Comparison of ENCODE assay signal across 20 cellular contexts in the genomic region with DNA sequence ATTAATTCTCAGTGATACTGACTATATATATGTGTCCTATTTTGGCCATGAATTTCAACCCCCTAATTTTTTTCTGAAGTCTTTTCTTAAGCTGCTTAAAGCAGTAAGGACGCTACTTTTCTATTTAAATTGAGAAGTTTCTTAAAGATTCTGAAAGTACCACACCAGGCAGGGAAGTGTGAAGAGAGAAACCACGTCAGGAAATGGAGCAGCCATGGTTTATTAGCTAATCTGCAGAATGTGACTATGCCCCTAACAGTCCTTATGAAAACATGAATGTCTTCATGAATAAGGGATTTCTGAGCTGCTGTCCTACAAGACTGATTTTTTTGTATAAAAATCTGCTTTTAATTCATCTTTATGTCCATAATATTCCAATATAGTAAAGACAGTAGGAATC.
"Had no signal": no experiment of that assay in that cellular context is flagged by ENCODE, and none has a peak within 500 bp of the region (broad histone marks: within the 10 kb centered on the region; RNA-seq: fewer than 3 reads in every experiment).

No MANE protein-coding gene starts in this region.

- H3K27ac ChIP-seq: epithelial cell of prostate, lower lobe of right lung, sigmoid colon, stomach, suprapubic skin, tibial nerve had no signal

- H3K9me3 ChIP-seq: suprapubic skin had no signal

- ATAC-seq: activated naive CD4-positive, alpha-beta T cell treated with anti-CD3 and anti-CD28 coated beads, Interleukin-2, amount 50 U/mL, for 72 hours; activated T-helper 17 cell treated with anti-CD3 and anti-CD28 coated beads, Interleukin-2, amount 50 U/mL, for 72 hours; left lobe of liver; lower lobe of right lung; naive thymus-derived CD8-positive, alpha-beta T cell; stimulated activated memory B cell treated with anti-CD40 and anti-IgM and Interleukin-4, amounts not matched to agents 10 μg/mL and 1 μg/mL and 100 μg/mL, for 72 hours; WTC11 had no signal

- H3K27me3 ChIP-seq: sigmoid colon, stomach, suprapubic skin, tibial nerve had no signal

- H3K4me2 ChIP-seq: smooth muscle cell had no signal

- DNase-seq: activated CD8-positive, alpha-beta memory T cell treated with anti-CD3 and anti-CD28 coated beads for 24 hours; activated CD8-positive, alpha-beta memory T cell treated with anti-CD3 and anti-CD28 coated beads, Interleukin-2, amount 50 U/mL, for 4 hours; activated T-cell treated with anti-CD3 and anti-CD28 coated beads, Interleukin-2, amount 50 U/mL, for 24 hours; aorta; kidney; lower lobe of right lung; naive thymus-derived CD8-positive, alpha-beta T cell; retina; sigmoid colon; stimulated activated CD4-positive, alpha-beta T cell treated with anti-CD3 and anti-CD28 coated beads, Interleukin-15, amount 100 ng/mL, for 24 hours; stomach had no signal

- H3K4me1 ChIP-seq: lower lobe of right lung, sigmoid colon, stomach, suprapubic skin, tibial nerve had no signal

- H3K36me3 ChIP-seq: lower lobe of right lung, sigmoid colon, stomach, suprapubic skin, tibial nerve had no signal

- FAIRE-seq: kidney had no signal

- H3K4me3 ChIP-seq: lower lobe of right lung, sigmoid colon, smooth muscle cell, stomach, suprapubic skin, tibial nerve had no signal
